In genomic region chr18:11852048-11852341, GRCh38 we compare ENCODE assay signal across 8 cellular contexts. TPM values are rescaled to one million over a fixed set of nuclear protein-coding genes. Genes with fewer than 3 reads are reported as not detected.
DNase-seq lines count a peak whose midpoint lies in the region; TF ChIP-seq lines count a peak whose summit lies in the region.

No MANE protein-coding gene starts in this region.

- peak overlapping the region; percentile 100 for H3K9ac ChIP-seq in ES-I3 (ENCODE audit: low read depth, low read length)

- DNase-seq in SJCRH30 (no peak), esophagus squamous epithelium (lab: John Stamatoyannopoulos, UW) (no peak), prostate gland (ENCODE audit: low spot score) (no peak), NCI-H774 (lab: John Stamatoyannopoulos, UW) (no peak), erythroblast (lab: John Stamatoyannopoulos, UW) (no peak), COR-L47 (lab: John Stamatoyannopoulos, UW) (no peak), NCI-H2081 (lab: John Stamatoyannopoulos, UW) (no peak)

- H3K36me3 ChIP-seq in ES-I3 (ENCODE audit: insufficient read depth, low read length) (no peaks in the 10 kb centered on the region), SJCRH30 (no peaks in the 10 kb centered on the region), esophagus squamous epithelium (peaks cover 0 to 15% (median 0%) of the 10 kb centered on the region in 3 donors), prostate gland (no peaks in the 10 kb centered on the region)

- peak overlapping the region; percentile 70 for H3K4me3 ChIP-seq in SJCRH30
- H3K4me3 ChIP-seq in esophagus squamous epithelium: peak overlapping the region; percentile 70 to 87 (median 80)
- H3K4me3 ChIP-seq in prostate gland: peak overlapping the region; percentile 77 to 94

- H3K9me3 ChIP-seq in ES-I3 (ENCODE audit: control insufficient read depth, insufficient read depth, low read length): no peaks in the 10 kb centered on the region
- H3K9me3 ChIP-seq in SJCRH30 (replicated peaks): no peaks in the 10 kb centered on the region
- H3K9me3 ChIP-seq in esophagus squamous epithelium: no peaks in the 10 kb centered on the region
- no peaks in the 10 kb centered on the region for H3K9me3 ChIP-seq in prostate gland

- TF ChIP-seq POLR2A in esophagus squamous epithelium (IDR thresholded peaks at IDR 0.05) (no peak), prostate gland (IDR thresholded peaks at IDR 0.05) (no peak), erythroblast (IDR thresholded peaks at IDR 0.05; ENCODE audit: low read length) (no peak)

- H3K27ac ChIP-seq in SJCRH30: peak overlapping the region; percentile 77
- peak overlapping the region; percentile 95 to 98 (median 96) for H3K27ac ChIP-seq in esophagus squamous epithelium
- peak overlapping the region; percentile 87 to 91 for H3K27ac ChIP-seq in prostate gland

- TF ChIP-seq CTCF in esophagus squamous epithelium (IDR thresholded peaks at IDR 0.05): no peak
- TF ChIP-seq CTCF in prostate gland (IDR thresholded peaks at IDR 0.05): no peak

- intact Hi-C loops in esophagus squamous epithelium (cut with DNase I) (loop anchor here (10.0 kb wide), 1 partner anchor 183 kb away; no protein-coding TSS in a partner anchor), prostate gland (cut with DNase I) (loop anchor here (5.0 to 10.0 kb wide), 2 partner anchors 70 to 183 kb away; no protein-coding TSS in a partner anchor)

- WGBS in esophagus squamous epithelium, 2 donors: 0 to 14% methylated on average over 1 to 5 of the region's 9 CpGs
- 3% methylated on average over 9 of the region's 9 CpGs for WGBS in prostate gland

- no peaks in the 10 kb centered on the region for H3K27me3 ChIP-seq in SJCRH30
- H3K27me3 ChIP-seq in esophagus squamous epithelium: no peaks in the 10 kb centered on the region
- no peaks in the 10 kb centered on the region for H3K27me3 ChIP-seq in prostate gland (replicated peaks; ENCODE audit: insufficient read depth)

- H3K4me1 ChIP-seq in ES-I3 (ENCODE audit: insufficient read depth, low read length) (peaks cover 16% of the 10 kb centered on the region), SJCRH30 (peaks cover 9% of the 10 kb centered on the region), esophagus squamous epithelium (peaks cover 0 to 56% (median 30%) of the 10 kb centered on the region in 3 donors), prostate gland (replicated peaks) (no peaks in the 10 kb centered on the region)

RNA-seq across cellular contexts. Expression of gene CHMP1B, which starts 0.8 kb away (rescaled TPM):
- 18.1 and 19.5 TPM in 2 replicates for total RNA-seq in SJCRH30 (2014; rRNA removed; shearing (Covaris generic))
- total RNA-seq in esophagus squamous epithelium (10 to 100 TPM; 35.3 to 48.3 (median 42.3) TPM), prostate gland (10 to 100 TPM; 42.8 to 50.0 TPM)

RNA-seq across cellular contexts. Expression of gene MPPE1, which starts 56.1 kb away (rescaled TPM):
- 13.7 and 14.7 TPM in 2 replicates for total RNA-seq in SJCRH30 (2014; rRNA removed; shearing (Covaris generic))
- total RNA-seq in esophagus squamous epithelium: 10 to 100 TPM; 13.9 to 22.4 (median 15.6) TPM
- 10 to 100 TPM; 19.3 to 29.1 TPM for total RNA-seq in prostate gland
